Comparison of ENCODE assay signal across 1 cellular context in genomic region chr11:46590740-46591606, GRCh38.
TF ChIP-seq lines count a peak whose summit lies in the region.

No MANE protein-coding gene starts in this region.

TF ChIP-seq in K562, 482 proteins besides CTCF, POLR2A, EP300 and RAD21 (continued from another document):
- TF ChIP-seq HDAC2 (IDR thresholded peaks at IDR 0.05): no peak
- no peak for TF ChIP-seq KDM5B (IDR thresholded peaks at IDR 0.05; ENCODE audit: insufficient replicate concordance, low read depth, low read length)
- TF ChIP-seq IFI16 (CRISPR knock-in tag; IDR thresholded peaks at IDR 0.05): no peak
- peak; percentile 9 for TF ChIP-seq MEIS2 (IDR thresholded peaks at IDR 0.05; ENCODE audit: partially characterized antibody)
- TF ChIP-seq CREB3 (tag; conservative IDR thresholded peaks at IDR 0.05; ENCODE audit: low read depth): no peak
- TF ChIP-seq BRCA1 (IDR thresholded peaks at IDR 0.05): no peak
- TF ChIP-seq BRCA1 (CRISPR knock-in tag; IDR thresholded peaks at IDR 0.05): no peak
- no peak for TF ChIP-seq FOXA3 (CRISPR knock-in tag; conservative IDR thresholded peaks at IDR 0.05 in 1 of 2, IDR thresholded peaks at IDR 0.05 in 1 of 2)
- TF ChIP-seq MAFK (IDR thresholded peaks at IDR 0.05; ENCODE audit: low read length): peak; percentile 47; the same call in 1 of the 2 replicates
- TF ChIP-seq JUNB (CRISPR knock-in tag; conservative IDR thresholded peaks at IDR 0.05): no peak
- no peak for TF ChIP-seq GTF2A2 (tag; IDR thresholded peaks at IDR 0.05)
